In the genomic region with DNA sequence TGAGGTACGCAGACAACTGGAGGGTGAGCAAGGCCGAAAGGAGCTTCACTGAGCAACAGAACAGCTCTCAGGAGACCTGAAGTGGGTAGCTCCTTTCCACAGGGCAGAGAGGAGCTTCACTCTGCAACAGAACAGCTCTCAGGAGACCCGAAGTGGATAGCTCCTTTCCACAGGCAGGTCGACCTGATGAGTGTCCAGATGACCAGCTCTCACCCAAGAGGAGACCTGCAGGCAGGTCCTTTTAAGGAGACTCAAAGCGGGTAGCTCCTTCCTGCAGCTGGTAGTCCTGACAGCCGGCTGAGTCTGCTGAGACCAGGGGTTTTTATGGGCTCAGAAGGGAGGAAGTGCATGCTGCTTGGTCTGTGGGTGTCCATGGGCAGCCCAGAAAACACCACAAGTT, we compare ENCODE assay signal across 21 cellular contexts.
"Had no signal": no experiment of that assay in that cellular context is flagged by ENCODE, and none has a peak within 500 bp of the region (broad histone marks: within the 10 kb centered on the region; RNA-seq: fewer than 3 reads in every experiment).

No MANE protein-coding gene starts in this region.

- H3K4me1 Mint-ChIP-seq: immature natural killer cell; memory B cell; natural killer cell; stimulated activated effector memory CD8-positive, alpha-beta T cell treated with anti-CD3 and anti-CD28 coated beads, Interleukin-12 subunit alpha, Interleukin-12 subunit beta, amount 100 ng/mL, for 72 hours had no signal

- H3K36me3 ChIP-seq: neutrophil, thyroid gland had no signal

- H3K79me2 ChIP-seq: parathyroid adenoma had no signal

- H3K9me3 Mint-ChIP-seq: immature natural killer cell; memory B cell; natural killer cell; stimulated activated effector memory CD8-positive, alpha-beta T cell treated with anti-CD3 and anti-CD28 coated beads, Interleukin-12 subunit alpha, Interleukin-12 subunit beta, amount 100 ng/mL, for 72 hours had no signal

- H3K4me3 Mint-ChIP-seq: immature natural killer cell; memory B cell; natural killer cell; stimulated activated effector memory CD8-positive, alpha-beta T cell treated with anti-CD3 and anti-CD28 coated beads, Interleukin-12 subunit alpha, Interleukin-12 subunit beta, amount 100 ng/mL, for 72 hours had no signal

- H3K4me2 ChIP-seq: smooth muscle cell had no signal

- H3K27me3 ChIP-seq: dorsolateral prefrontal cortex, stomach, thyroid gland had no signal

- FAIRE-seq: frontal cortex, keratinocyte had no signal

- H3K27me3 Mint-ChIP-seq: memory B cell, progenitor cell of endocrine pancreas had no signal

- H3K27ac Mint-ChIP-seq: immature natural killer cell; memory B cell; natural killer cell; progenitor cell of endocrine pancreas; stimulated activated effector memory CD8-positive, alpha-beta T cell treated with anti-CD3 and anti-CD28 coated beads, Interleukin-12 subunit alpha, Interleukin-12 subunit beta, amount 100 ng/mL, for 72 hours had no signal

- H3K9me3 ChIP-seq: neutrophil, stomach, thyroid gland had no signal

- DNase-seq: dorsolateral prefrontal cortex; effector CD4-positive, alpha-beta T cell; hypothalamus; immature natural killer cell; natural killer cell; stimulated activated CD4-positive, alpha-beta T cell treated with anti-CD3 and anti-CD28 coated beads, Interleukin-2, amount 100 ng/mL, for 24 hours; stimulated activated CD4-positive, alpha-beta T cell treated with anti-CD3 and anti-CD28 coated beads, Interleukin-4, amount 100 ng/mL, for 24 hours; stimulated activated naive CD4-positive, alpha-beta T cell treated with Interleukin-2 at 50 U/mL for 16 hours; stomach; thyroid gland; trophoblast cell had no signal

- H3K4me1 ChIP-seq: parathyroid adenoma had no signal

- H3K9ac ChIP-seq: parathyroid adenoma had no signal

- ATAC-seq: natural killer cell; sciatic nerve; stimulated activated effector memory CD8-positive, alpha-beta T cell treated with anti-CD3 and anti-CD28 coated beads, Interleukin-12 subunit alpha, Interleukin-12 subunit beta, amount 100 ng/mL, for 72 hours had no signal

- H3K4me3 ChIP-seq: dorsolateral prefrontal cortex, lung, smooth muscle cell, stomach, thyroid gland had no signal

- H3K27ac ChIP-seq: dorsolateral prefrontal cortex, neutrophil, parathyroid adenoma, stomach, thyroid gland had no signal

- H3K36me3 Mint-ChIP-seq: immature natural killer cell; memory B cell; natural killer cell; stimulated activated effector memory CD8-positive, alpha-beta T cell treated with anti-CD3 and anti-CD28 coated beads, Interleukin-12 subunit alpha, Interleukin-12 subunit beta, amount 100 ng/mL, for 72 hours had no signal

- H2AFZ ChIP-seq: parathyroid adenoma had no signal
